32 cellular contexts compared by ENCODE assay signal in genomic region chr2:217047209-217047998, GRCh38.
DNase-seq lines count a peak whose midpoint lies in the region; TF ChIP-seq lines count a peak whose summit lies in the region.
"Had no signal": no experiment of that assay in that cellular context is flagged by ENCODE, and none has a peak within 500 bp of the region (broad histone marks: within the 10 kb centered on the region; RNA-seq: fewer than 3 reads in every experiment).

No MANE protein-coding gene starts in this region.

- no peaks in the 10 kb centered on the region for H3K4me1 Mint-ChIP-seq in activated CD4-positive, alpha-beta memory T cell treated with anti-CD3 and anti-CD28 coated beads, Interleukin-2, amount 10 ng/mL, durations not matched to agents 7 days and 5 days
- H3K4me1 Mint-ChIP-seq: activated CD4-positive, alpha-beta T cell treated with anti-CD3 and anti-CD28 coated beads for 36 hours; activated naive CD8-positive, alpha-beta T cell treated with anti-CD3 and anti-CD28 coated beads for 36 hours; immature natural killer cell; stimulated activated naive B cell treated with anti-CD40 and anti-IgM and Interleukin-4, amounts not matched to agents 10 μg/mL and 1 μg/mL and 100 μg/mL, for 72 hours had no signal

- 70 to 79% methylated on average over 4 of the region's 4 CpGs for WGBS in esophagus squamous epithelium, 2 donors
- 100% methylated on average over 1 of the region's 4 CpGs for WGBS in mesodermal cell (ENCODE audit: insufficient coverage in 2 of 2), 2 experiments

- H3K36me3 ChIP-seq in esophagus squamous epithelium (no peaks in the 10 kb centered on the region), mesodermal cell (ENCODE audit: control insufficient read depth, insufficient read depth, low read length) (no peaks in the 10 kb centered on the region)
- H3K36me3 ChIP-seq: ascending aorta, esophagus muscularis mucosa, gastroesophageal sphincter, prostate gland had no signal

- H3K4me1 ChIP-seq in esophagus squamous epithelium (peaks cover 0 to 42% (median 5%) of the 10 kb centered on the region in 3 donors), mesodermal cell (ENCODE audit: control insufficient read depth, insufficient read depth, low read length, poor library complexity, severe bottlenecking) (peaks cover 22% of the 10 kb centered on the region)
- H3K4me1 ChIP-seq: prostate gland had no signal

- peak; percentile 76 for DNase-seq in M059J (ENCODE audit: low read depth)
- DNase-seq in esophagus squamous epithelium (lab: John Stamatoyannopoulos, UW) = no peak
- DNase-seq in NCI-H128 (lab: John Stamatoyannopoulos, UW; ENCODE audit: unreplicated experiment) = no peak
- no peak for DNase-seq in activated CD4-positive, alpha-beta memory T cell treated with anti-CD3 and anti-CD28 coated beads, Interleukin-2, amount 10 ng/mL, durations not matched to agents 7 days and 5 days
- DNase-seq in nucleus accumbens (lab: John Stamatoyannopoulos, UW) = no peak
- no peak for DNase-seq in HuH-7.5 (ENCODE audit: low spot score)
- DNase-seq: activated CD4-positive, alpha-beta T cell treated with anti-CD3 and anti-CD28 coated beads for 36 hours; activated CD8-positive, alpha-beta memory T cell treated with anti-CD3 and anti-CD28 coated beads for 24 hours; activated effector memory CD4-positive, alpha-beta T cell treated with anti-CD3 and anti-CD28 coated beads, Interleukin-2, amount 50 U/mL, for 16 hours; activated naive CD8-positive, alpha-beta T cell treated with anti-CD3 and anti-CD28 coated beads for 36 hours; activated T-cell treated with anti-CD3 and anti-CD28 coated beads, Interleukin-2, amount 50 U/mL, for 1 hour; AML-193; CD8-positive, alpha-beta T cell; central memory CD4-positive, alpha-beta T cell; hypothalamus; immature natural killer cell; NCI-H1048; NCI-H187; NCI-H2171 treated with DMSO at 0.1 percent for 48 hours; NCI-H524 treated with DMSO at 0.1 percent for 48 hours; NK-92 treated with Interleukin-12 subunit alpha and Interleukin-12 subunit beta, amount 100 ng/mL, for 24 hours; SHP77 treated with DMSO at 0.1 percent for 48 hours; stimulated activated CD4-positive, alpha-beta T cell treated with anti-CD3 and anti-CD28 coated beads, Interleukin-15, amount 100 ng/mL, for 24 hours; stimulated activated naive B cell treated with anti-CD40 and anti-IgM and Interleukin-4, amounts not matched to agents 10 μg/mL and 1 μg/mL and 100 μg/mL, for 72 hours; T-helper 1 cell had no signal

- H3K4me3 Mint-ChIP-seq in activated CD4-positive, alpha-beta memory T cell treated with anti-CD3 and anti-CD28 coated beads, Interleukin-2, amount 10 ng/mL, durations not matched to agents 7 days and 5 days = no peak overlapping the region
- H3K4me3 Mint-ChIP-seq: activated CD4-positive, alpha-beta T cell treated with anti-CD3 and anti-CD28 coated beads for 36 hours; activated naive CD8-positive, alpha-beta T cell treated with anti-CD3 and anti-CD28 coated beads for 36 hours; CD8-positive, alpha-beta T cell; dendritic cell treated with granulocyte-macrophage colony-stimulating factor and Interleukin-4, amounts not matched to agents 40 ng/mL and 50 ng/mL, for 4 days; immature natural killer cell; stimulated activated naive B cell treated with anti-CD40 and anti-IgM and Interleukin-4, amounts not matched to agents 10 μg/mL and 1 μg/mL and 100 μg/mL, for 72 hours had no signal

- intact Hi-C loops in esophagus squamous epithelium (cut with DNase I) = no loop called here

- no peaks in the 10 kb centered on the region for H3K9me3 Mint-ChIP-seq in activated CD4-positive, alpha-beta memory T cell treated with anti-CD3 and anti-CD28 coated beads, Interleukin-2, amount 10 ng/mL, durations not matched to agents 7 days and 5 days
- H3K9me3 Mint-ChIP-seq: activated naive CD8-positive, alpha-beta T cell treated with anti-CD3 and anti-CD28 coated beads for 36 hours; CD8-positive, alpha-beta T cell; dendritic cell treated with granulocyte-macrophage colony-stimulating factor and Interleukin-4, amounts not matched to agents 40 ng/mL and 50 ng/mL, for 4 days; immature natural killer cell; stimulated activated naive B cell treated with anti-CD40 and anti-IgM and Interleukin-4, amounts not matched to agents 10 μg/mL and 1 μg/mL and 100 μg/mL, for 72 hours had no signal

- peak overlapping the region in 3 of 4 donors; percentile 60 to 75 (median 72) for H3K27ac ChIP-seq in esophagus squamous epithelium
- peak overlapping the region; percentile 57 for H3K27ac ChIP-seq in mesodermal cell (ENCODE audit: low read depth, low read length, severe bottlenecking)
- H3K27ac ChIP-seq: ascending aorta, HL-60, prostate gland had no signal

- TF ChIP-seq POLR2A in esophagus squamous epithelium (IDR thresholded peaks at IDR 0.05) = no peak

- CTCF ChIA-PET in activated CD4-positive, alpha-beta memory T cell treated with anti-CD3 and anti-CD28 coated beads, Interleukin-2, amount 10 ng/mL, durations not matched to agents 7 days and 5 days (lab: Charles Lee) = no interaction called here

- H3K9me3 ChIP-seq in esophagus squamous epithelium (no peaks in the 10 kb centered on the region), mesodermal cell (ENCODE audit: control insufficient read depth, low read length) (no peaks in the 10 kb centered on the region)
- H3K9me3 ChIP-seq: ascending aorta, esophagus muscularis mucosa, gastroesophageal sphincter, prostate gland had no signal

- POLR2A ChIA-PET in activated CD4-positive, alpha-beta memory T cell treated with anti-CD3 and anti-CD28 coated beads, Interleukin-2, amount 10 ng/mL, durations not matched to agents 7 days and 5 days (lab: Charles Lee) = no interaction called here

- no peak overlapping the region for H3K27ac Mint-ChIP-seq in activated CD4-positive, alpha-beta memory T cell treated with anti-CD3 and anti-CD28 coated beads, Interleukin-2, amount 10 ng/mL, durations not matched to agents 7 days and 5 days
- H3K27ac Mint-ChIP-seq: activated CD4-positive, alpha-beta T cell treated with anti-CD3 and anti-CD28 coated beads for 36 hours; activated naive CD8-positive, alpha-beta T cell treated with anti-CD3 and anti-CD28 coated beads for 36 hours; CD8-positive, alpha-beta T cell; dendritic cell treated with granulocyte-macrophage colony-stimulating factor and Interleukin-4, amounts not matched to agents 40 ng/mL and 50 ng/mL, for 4 days; immature natural killer cell; stimulated activated naive B cell treated with anti-CD40 and anti-IgM and Interleukin-4, amounts not matched to agents 10 μg/mL and 1 μg/mL and 100 μg/mL, for 72 hours had no signal

- no peaks in the 10 kb centered on the region for H3K27me3 ChIP-seq in esophagus squamous epithelium
- H3K27me3 ChIP-seq: ascending aorta, esophagus muscularis mucosa, gastroesophageal sphincter had no signal

- H3K27me3 Mint-ChIP-seq in activated CD4-positive, alpha-beta memory T cell treated with anti-CD3 and anti-CD28 coated beads, Interleukin-2, amount 10 ng/mL, durations not matched to agents 7 days and 5 days = peaks cover 4% of the 10 kb centered on the region

- no peaks in the 10 kb centered on the region for H3K36me3 Mint-ChIP-seq in activated CD4-positive, alpha-beta memory T cell treated with anti-CD3 and anti-CD28 coated beads, Interleukin-2, amount 10 ng/mL, durations not matched to agents 7 days and 5 days (ENCODE audit: low read depth)
- H3K36me3 Mint-ChIP-seq: activated naive CD8-positive, alpha-beta T cell treated with anti-CD3 and anti-CD28 coated beads for 36 hours; CD8-positive, alpha-beta T cell; immature natural killer cell; stimulated activated naive B cell treated with anti-CD40 and anti-IgM and Interleukin-4, amounts not matched to agents 10 μg/mL and 1 μg/mL and 100 μg/mL, for 72 hours had no signal

- H3K4me3 ChIP-seq in esophagus squamous epithelium (no peak overlapping the region), mesodermal cell (ENCODE audit: extremely low read depth, insufficient read depth, low read length, poor library complexity, severe bottlenecking) (no peak overlapping the region)
- H3K4me3 ChIP-seq: ascending aorta, esophagus muscularis mucosa, gastroesophageal sphincter, prostate gland had no signal

- no peak for TF ChIP-seq CTCF in esophagus squamous epithelium (IDR thresholded peaks at IDR 0.05)
